Comparison of ENCODE assay signal across 1 cellular context in genomic region chr11:78139422-78140391, GRCh38.
TF ChIP-seq lines count a peak whose summit lies in the region.

TSS of gene ALG8 (minus strand) at chr11:78139626. CDS start at chr11:78139588, 38 bp downstream.

TF ChIP-seq in GM12878, 131 proteins besides CTCF, POLR2A, EP300 and RAD21 (continued from another document and continues in another):
- TF ChIP-seq IRF5 (IDR thresholded peaks at IDR 0.05; ENCODE audit: borderline replicate concordance) (no peak), HDGF (IDR thresholded peaks at IDR 0.05) (no peak), BCLAF1 (IDR thresholded peaks at IDR 0.05) (peak; percentile 23; the same call in 1 of the 2 replicates), E2F8 (IDR thresholded peaks at IDR 0.05; ENCODE audit: low read depth, partially characterized antibody) (no peak), ZBTB33 (IDR thresholded peaks at IDR 0.05) (no peak), POLR2AphosphoS2 (IDR thresholded peaks at IDR 0.05; ENCODE audit: low read depth, low read length) (peak; percentile 73; the same call in 1 of the 2 replicates), SMARCA5 (IDR thresholded peaks at IDR 0.05) (0 out of 2 replicates have a peak, but pooled peaks have one; percentile 20), KDM1A (IDR thresholded peaks at IDR 0.05; ENCODE audit: borderline replicate concordance) (no peak), KLF5 (IDR thresholded peaks at IDR 0.05; ENCODE audit: partially characterized antibody) (peak; percentile 76), WRNIP1 (IDR thresholded peaks at IDR 0.05; ENCODE audit: borderline replicate concordance, low read depth, low read length) (no peak), ZZZ3 (IDR thresholded peaks at IDR 0.05; ENCODE audit: control insufficient read depth, insufficient read length, low read depth) (no peak), PRDM15 (CRISPR knock-in tag; IDR thresholded peaks at IDR 0.05) (no peak), BCL11A (IDR thresholded peaks at IDR 0.05; ENCODE audit: low read depth, low read length) (0 out of 2 replicates have a peak, but pooled peaks have one; percentile 1), HDAC2 (IDR thresholded peaks at IDR 0.05) (no peak), MEF2A (IDR thresholded peaks at IDR 0.05; ENCODE audit: insufficient read depth, low read depth, low read length) (no peak), TCF3 (IDR thresholded peaks at IDR 0.05; ENCODE audit: borderline replicate concordance, insufficient read depth, low read depth, low read length) (0 out of 2 replicates have a peak, but pooled peaks have one; percentile 37), HSF1 (IDR thresholded peaks at IDR 0.05; ENCODE audit: low read depth, low read length) (no peak), ZNF622 (IDR thresholded peaks at IDR 0.05) (no peak), RAD51 (IDR thresholded peaks at IDR 0.05) (no peak), RELA (IDR thresholded peaks at IDR 0.05; ENCODE audit: borderline replicate concordance, partially characterized antibody) (no peak), RBBP5 (conservative IDR thresholded peaks at IDR 0.05) (no peak), NFIC (IDR thresholded peaks at IDR 0.05; ENCODE audit: low read depth, low read length) (no peak), MYC (IDR thresholded peaks at IDR 0.05; ENCODE audit: insufficient read depth, insufficient read length, insufficient replicate concordance, low read length, severe bottlenecking) (peak; percentile 85), NR2C1 (IDR thresholded peaks at IDR 0.05) (peak; percentile 94), TAF1 (IDR thresholded peaks at IDR 0.05; ENCODE audit: borderline replicate concordance, low read depth, low read length) (peak; percentile 91), BCL3 (IDR thresholded peaks at IDR 0.05; ENCODE audit: borderline replicate concordance, insufficient read depth, low read depth, low read length, poor library complexity, severe bottlenecking) (no peak), CEBPB (IDR thresholded peaks at IDR 0.05; ENCODE audit: borderline replicate concordance in 1 of 2, low read depth in 2 of 2, low read length in 2 of 2) (no peak), SPI1 (IDR thresholded peaks at IDR 0.05; ENCODE audit: borderline replicate concordance, insufficient read depth, low read depth, low read length) (no peak), ZNF687 (IDR thresholded peaks at IDR 0.05) (peak; percentile 61; the same call in 1 of the 2 replicates), SMC3 (IDR thresholded peaks at IDR 0.05; ENCODE audit: borderline replicate concordance, low read length) (no peak), BRCA1 (IDR thresholded peaks at IDR 0.05; ENCODE audit: low read depth, low read length) (no peak), MTA2 (IDR thresholded peaks at IDR 0.05; ENCODE audit: low read depth) (peak; percentile 17; the same call in 1 of the 2 replicates), ELK1 (IDR thresholded peaks at IDR 0.05; ENCODE audit: low read depth, low read length) (no peak), CHD1 (IDR thresholded peaks at IDR 0.05; ENCODE audit: low read depth, low read length) (no peak)
